Comparison of ENCODE assay signal across 17 cellular contexts in genomic region chr1:231841616-231842344, GRCh38.
DNase-seq lines count a peak whose midpoint lies in the region; ATAC-seq, FAIRE-seq and TF ChIP-seq lines count a peak whose summit lies in the region.
"Had no signal": no experiment of that assay in that cellular context is flagged by ENCODE, and none has a peak within 500 bp of the region (broad histone marks: within the 10 kb centered on the region; RNA-seq: fewer than 3 reads in every experiment).

No MANE protein-coding gene starts in this region.

- ATAC-seq in HG03354 (IDR thresholded peaks at IDR 0.05; ENCODE audit: poor library complexity, severe bottlenecking, unreplicated experiment) = peak; percentile 62
- ATAC-seq in GM18511 (IDR thresholded peaks at IDR 0.05; ENCODE audit: unreplicated experiment) = no peak
- no peak for ATAC-seq in HG03139 (IDR thresholded peaks at IDR 0.05; ENCODE audit: unreplicated experiment)
- ATAC-seq: PC-3 had no signal

- H3K4me3 ChIP-seq in bronchial epithelial cell (ENCODE audit: low read depth, low read length) = no peak overlapping the region

- DNase-seq in AG09319 (ENCODE audit: extremely low read depth, low read depth) (peak; percentile 18), bronchial epithelial cell (ENCODE audit: low read depth) (peak; percentile 30), kidney tubule cell (ENCODE audit: low spot score) (peak; percentile 85), HUDEP-2 (lab: John Stamatoyannopoulos, UW; ENCODE audit: unreplicated experiment in 76 of 76) (no peak), NCI-H1105 (lab: John Stamatoyannopoulos, UW) (no peak)
- DNase-seq: activated B cell treated with CpG ODN at 0.5 μM for 24 hours; activated gamma-delta T cell treated with Interleukin-2 at 50 U/mL for 16 hours; effector CD4-positive, alpha-beta T cell; NCI-H1105 treated with DMSO at 0.1 percent for 48 hours; NCI-H510A treated with DMSO at 0.1 percent for 48 hours; PC-3; posterior cingulate gyrus; SW 1271 had no signal

- FAIRE-seq in bronchial epithelial cell (lab: Jason Lieb, UNC) = no peak
- FAIRE-seq: H1 had no signal

- H3K36me3 ChIP-seq in bronchial epithelial cell (ENCODE audit: control insufficient read depth, insufficient read depth, low read length) = no peaks in the 10 kb centered on the region

- no peaks in the 10 kb centered on the region for H3K27me3 ChIP-seq in bronchial epithelial cell (ENCODE audit: control insufficient read depth, insufficient read depth, low read length)

- TF ChIP-seq CTCF in AG09319 (IDR thresholded peaks at IDR 0.05; ENCODE audit: low read depth, low read length) (no peak), bronchial epithelial cell (IDR thresholded peaks at IDR 0.05; ENCODE audit: insufficient read depth, low read length, severe bottlenecking) (no peak)

Comparison
In these comparisons a context has a peak if more than half of its experiments do, and no peak if none do; other contexts are left out.
1. DNase-seq: peak in AG09319 (single experiment), bronchial epithelial cell (single experiment) and kidney tubule cell (single experiment); none in HUDEP-2 (0 of 76) and NCI-H1105 (single experiment).